8 cellular contexts compared by ENCODE assay signal in the genomic region with DNA sequence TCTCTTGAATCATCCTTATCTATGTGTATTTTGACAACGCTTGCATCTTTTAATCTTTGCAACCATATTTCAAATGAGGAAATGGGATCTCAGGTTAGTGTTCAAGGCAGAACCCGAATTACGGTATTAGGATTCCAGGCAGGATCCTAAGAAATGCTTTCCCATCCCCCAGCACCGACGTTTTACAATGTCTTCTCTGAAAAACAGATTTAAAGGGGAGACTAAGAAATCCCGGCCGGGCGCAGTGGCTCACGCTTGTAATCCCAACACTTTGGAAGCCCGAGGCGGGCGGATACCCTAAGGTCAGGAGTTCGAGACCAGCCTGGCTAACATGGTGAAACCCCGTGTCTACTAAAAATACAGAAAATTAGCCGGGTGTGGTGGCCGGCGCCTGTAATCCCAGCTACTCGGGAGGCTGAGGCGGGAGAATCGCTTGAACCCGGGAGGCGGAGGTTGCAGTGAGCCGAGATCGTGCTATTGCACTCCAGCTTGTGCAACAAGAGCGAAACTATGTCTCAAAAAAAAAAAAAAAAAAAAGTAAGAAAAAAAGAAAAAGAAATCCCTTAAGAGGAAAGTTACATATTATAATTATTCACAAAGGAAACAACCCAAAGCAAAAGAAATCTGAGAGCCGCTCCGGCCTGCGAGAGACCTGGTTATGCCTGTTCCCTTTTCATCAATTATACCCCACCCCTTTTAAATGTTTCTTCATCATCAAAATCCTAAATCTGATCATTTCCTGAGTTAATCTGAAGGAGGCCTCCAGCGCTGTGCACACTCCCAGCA. TPM values are rescaled to one million over a fixed set of nuclear protein-coding genes. Genes with fewer than 3 reads are reported as not detected.
A peak's percentile ranks its signal among the peaks of the same experiment; 100 is the strongest.
DNase-seq lines count a peak whose midpoint lies in the region; ATAC-seq and TF ChIP-seq lines count a peak whose summit lies in the region.

No MANE protein-coding gene starts in this region.

- TF ChIP-seq CTCF in GM12864 (IDR thresholded peaks at IDR 0.05; ENCODE audit: low read depth, low read length, missing control alignments) = no peak
- TF ChIP-seq CTCF in colonic mucosa (IDR thresholded peaks at IDR 0.05) = no peak
- TF ChIP-seq CTCF in GM20000 (IDR thresholded peaks at IDR 0.05; ENCODE audit: extremely low read depth, missing control alignments) = no peak

- ATAC-seq in HG03108 (IDR thresholded peaks at IDR 0.05; ENCODE audit: unreplicated experiment) = no peak

- H3K27me3 ChIP-seq in HUES6 (ENCODE audit: control insufficient read depth, insufficient read depth, low read length) (no peaks in the 10 kb centered on the region), colonic mucosa (no peaks in the 10 kb centered on the region), muscle layer of duodenum (ENCODE audit: low read depth, low read length) (no peaks in the 10 kb centered on the region)

- intact Hi-C loops in colonic mucosa (cut with DNase I) = no loop called here

- H3K4me1 ChIP-seq in HUES6 (ENCODE audit: control insufficient read depth, insufficient read depth, low read length) (peaks cover 3% of the 10 kb centered on the region), colonic mucosa (peaks cover 7% of the 10 kb centered on the region), muscle layer of duodenum (ENCODE audit: control insufficient read depth in 1 of 2, insufficient read depth in 2 of 2, low read length in 2 of 2) (peaks cover 0 to 11% of the 10 kb centered on the region in 2 donors)

- H3K36me3 Mint-ChIP-seq in immature natural killer cell = no peaks in the 10 kb centered on the region

- peak overlapping the region; percentile 96 for H3K9ac ChIP-seq in HUES6 (ENCODE audit: low read length)
- peak overlapping the region; percentile 64 to 79 for H3K9ac ChIP-seq in colonic mucosa (ENCODE audit: low read depth in 2 of 2, low read length in 2 of 2)

- no peaks in the 10 kb centered on the region for H3K9me3 ChIP-seq in HUES6 (ENCODE audit: control insufficient read depth, insufficient read depth, low read depth, low read length)
- H3K9me3 ChIP-seq in colonic mucosa = no peaks in the 10 kb centered on the region
- no peaks in the 10 kb centered on the region for H3K9me3 ChIP-seq in muscle layer of duodenum (ENCODE audit: control insufficient read depth in 1 of 2, low read length in 2 of 2)

- H3K4me1 Mint-ChIP-seq in immature natural killer cell = peaks cover 0 to 4% of the 10 kb centered on the region in 2 donors

- no peaks in the 10 kb centered on the region for H3K9me3 Mint-ChIP-seq in immature natural killer cell

- H3K36me3 ChIP-seq in HUES6 (ENCODE audit: control insufficient read depth, insufficient read depth, low read length) (peaks cover 7% of the 10 kb centered on the region), colonic mucosa (no peaks in the 10 kb centered on the region), muscle layer of duodenum (ENCODE audit: control insufficient read depth in 1 of 2, insufficient read depth in 2 of 2, low read length in 2 of 2) (peaks cover 0 to 9% of the 10 kb centered on the region in 2 donors)

- H3K4me3 ChIP-seq in GM12864 (ENCODE audit: low read depth, low read length) (peak overlapping the region; percentile 81), HUES6 (ENCODE audit: low read depth, low read length) (peak overlapping the region; percentile 71), colonic mucosa (peak overlapping the region; percentile 61), muscle layer of duodenum (ENCODE audit: low read depth in 1 of 2, low read length in 2 of 2) (peak overlapping the region; percentile 65 to 98)

- H3K4me3 Mint-ChIP-seq in immature natural killer cell = no peak overlapping the region

- peak overlapping the region in 2 of 6 donors; percentile 46 to 58 for H3K27ac Mint-ChIP-seq in immature natural killer cell

- H3K27me3 Mint-ChIP-seq in immature natural killer cell (ENCODE audit: low read depth in 3 of 3) = no peaks in the 10 kb centered on the region

- DNase-seq in GM12864 (ENCODE audit: low read depth) (no peak), colonic mucosa (peak; percentile 39), ureter (ENCODE audit: low spot score) (no peak), immature natural killer cell (no peak), GM20000 (ENCODE audit: low spot score) (no peak)

- H3K27ac ChIP-seq in HUES6 (ENCODE audit: low read depth, low read length) = peak overlapping the region; percentile 73
- H3K27ac ChIP-seq in colonic mucosa = peak overlapping the region; percentile 88
- H3K27ac ChIP-seq in muscle layer of duodenum (ENCODE audit: low read length) = peak overlapping the region; percentile 99

RNA-seq across cellular contexts. Expression of gene GORAB, which starts 0.8 kb away (rescaled TPM):
- total RNA-seq in colonic mucosa (10 to 100 TPM; 14.8 to 21.8 TPM), ureter (18.2 TPM)
- polyA plus RNA-seq in immature natural killer cell = 1 to 10 TPM; 1.3 to 3.6 (median 2.6) TPM
